Comparison of ENCODE assay signal across 11 cellular contexts in the genomic region with DNA sequence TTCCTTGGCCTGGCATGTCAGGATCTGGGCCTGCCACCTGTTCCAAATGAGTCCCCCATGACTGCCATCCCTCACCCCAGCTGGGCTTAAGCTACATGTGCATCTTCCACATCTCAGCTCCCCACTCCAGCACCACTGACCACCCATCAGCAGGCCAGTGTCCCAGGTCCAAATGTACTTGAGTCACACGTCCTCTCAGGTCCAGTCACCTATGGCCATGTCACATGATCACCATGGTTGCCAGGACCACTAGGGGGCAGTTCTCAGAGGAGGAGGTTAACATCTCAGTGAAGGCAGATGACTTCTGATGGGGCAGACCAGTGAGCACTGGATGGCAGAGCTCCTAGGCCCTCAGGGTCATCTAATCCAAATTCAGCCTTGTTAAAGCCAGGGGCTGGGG. TPM values are rescaled to one million over a fixed set of nuclear protein-coding genes. Genes with fewer than 3 reads are reported as not detected.
DNase-seq lines count a peak whose midpoint lies in the region; ATAC-seq, FAIRE-seq and TF ChIP-seq lines count a peak whose summit lies in the region.
"Had no signal": no experiment of that assay in that cellular context is flagged by ENCODE, and none has a peak within 500 bp of the region (broad histone marks: within the 10 kb centered on the region; RNA-seq: fewer than 3 reads in every experiment).

No MANE protein-coding gene starts in this region.

- H3K27ac ChIP-seq in cardiac muscle cell (no peak overlapping the region), OCI-LY7 (ENCODE audit: low read depth, low read length, poor library complexity, severe bottlenecking) (no peak overlapping the region), upper lobe of right lung (no peak overlapping the region)
- H3K27ac ChIP-seq: C4-2B had no signal

- peaks cover 8% of the 10 kb centered on the region for H3K27me3 ChIP-seq in cardiac muscle cell
- H3K27me3 ChIP-seq in upper lobe of right lung = no peaks in the 10 kb centered on the region

- no peak overlapping the region for H3K4me3 Mint-ChIP-seq in activated T-helper 17 cell treated with anti-CD3 and anti-CD28 coated beads, Interleukin-2, amount 50 U/mL, for 72 hours
- H3K4me3 Mint-ChIP-seq: effector memory CD8-positive, alpha-beta T cell had no signal

- H2AFZ ChIP-seq in OCI-LY7 (ENCODE audit: low read length) = no peak overlapping the region

- TF ChIP-seq CTCF in cardiac muscle cell (IDR thresholded peaks at IDR 0.05; ENCODE audit: low read depth, low read length) (peak; percentile 34), OCI-LY7 (conservative IDR thresholded peaks at IDR 0.05; ENCODE audit: low read length) (peak; percentile 63), upper lobe of right lung (IDR thresholded peaks at IDR 0.05) (peak; percentile 14)

- H4K20me1 ChIP-seq in OCI-LY7 (ENCODE audit: insufficient read depth, low read length) = no peaks in the 10 kb centered on the region

- H3K36me3 Mint-ChIP-seq in activated T-helper 17 cell treated with anti-CD3 and anti-CD28 coated beads, Interleukin-2, amount 50 U/mL, for 72 hours (ENCODE audit: low read depth) = no peaks in the 10 kb centered on the region

- H3K4me1 ChIP-seq in cardiac muscle cell (ENCODE audit: low read depth) = no peaks in the 10 kb centered on the region
- H3K4me1 ChIP-seq in OCI-LY7 (ENCODE audit: insufficient read depth, low read length, poor library complexity, severe bottlenecking) = no peaks in the 10 kb centered on the region
- H3K4me1 ChIP-seq in upper lobe of right lung = peaks cover 4% of the 10 kb centered on the region

- H3K9me2 ChIP-seq in OCI-LY7 (ENCODE audit: insufficient read depth, low read length) = no peaks in the 10 kb centered on the region

- H3K4me3 ChIP-seq in cardiac muscle cell = no peak overlapping the region
- no peak overlapping the region for H3K4me3 ChIP-seq in OCI-LY7 (ENCODE audit: low read depth, low read length, poor library complexity, severe bottlenecking)
- H3K4me3 ChIP-seq in upper lobe of right lung = no peak overlapping the region

- no peaks in the 10 kb centered on the region for H3K79me2 ChIP-seq in OCI-LY7 (ENCODE audit: insufficient read depth, low read depth, low read length)

- intact Hi-C loops in cardiac septum (cut with DNase I) (no loop called here), OCI-LY7 (cut with micrococcal nuclease; ENCODE audit: unreplicated experiment) (no loop called here), upper lobe of right lung (cut with DNase I) (no loop called here)

- CTCF ChIA-PET in OCI-LY7 (lab: Charles Lee; ENCODE audit: unreplicated experiment) = no interaction called here

- no TSS peak for BruUV-seq in OCI-LY7 (replicated peaks; lab: Mats Ljungman, UMichigan)

- H3K27ac Mint-ChIP-seq in activated T-helper 17 cell treated with anti-CD3 and anti-CD28 coated beads, Interleukin-2, amount 50 U/mL, for 72 hours = no peak overlapping the region
- H3K27ac Mint-ChIP-seq: effector memory CD8-positive, alpha-beta T cell had no signal

- no peak overlapping the region for H3K4me2 ChIP-seq in OCI-LY7 (ENCODE audit: low read length)

- ATAC-seq in upper lobe of right lung = no peak
- ATAC-seq in activated T-helper 17 cell treated with anti-CD3 and anti-CD28 coated beads, Interleukin-2, amount 50 U/mL, for 72 hours (replicated peaks) = no peak
- ATAC-seq: effector memory CD8-positive, alpha-beta T cell had no signal

- FAIRE-seq in HTR-8/SVneo (lab: Jason Lieb, UNC) = no peak
- FAIRE-seq: islet of Langerhans had no signal

- no peaks in the 10 kb centered on the region for H3K4me1 Mint-ChIP-seq in activated T-helper 17 cell treated with anti-CD3 and anti-CD28 coated beads, Interleukin-2, amount 50 U/mL, for 72 hours

- H3K9me3 ChIP-seq in cardiac muscle cell (ENCODE audit: low read depth) = no peaks in the 10 kb centered on the region
- peaks cover 9% of the 10 kb centered on the region; the same call in 1 of the 2 replicates for H3K9me3 ChIP-seq in OCI-LY7 (ENCODE audit: low read length)
- no peaks in the 10 kb centered on the region for H3K9me3 ChIP-seq in upper lobe of right lung

- DNase-seq in cardiac muscle cell (ENCODE audit: low read depth in 1 of 2, low spot score in 1 of 2) (peak in 1 of 2 donors; percentile 15), cardiac septum (ENCODE audit: low spot score) (no peak), OCI-LY7 (ENCODE audit: low spot score) (no peak), erythroblast (lab: John Stamatoyannopoulos, UW) (peak; percentile 33 to 52), upper lobe of right lung (no peak), HTR-8/SVneo (ENCODE audit: insufficient read length, low spot score) (no peak), NCI-H446 treated with DMSO at 0.1 percent for 48 hours (lab: John Stamatoyannopoulos, UW) (no peak)
- DNase-seq: effector memory CD8-positive, alpha-beta T cell had no signal

- H3K36me3 ChIP-seq in cardiac muscle cell (no peaks in the 10 kb centered on the region), OCI-LY7 (ENCODE audit: insufficient read depth, low read length) (no peaks in the 10 kb centered on the region), upper lobe of right lung (no peaks in the 10 kb centered on the region)

- no peak for TF ChIP-seq POLR2A in erythroblast (IDR thresholded peaks at IDR 0.05; ENCODE audit: low read length)

- POLR2A ChIA-PET in OCI-LY7 (lab: Charles Lee) = interaction anchor here (1.0 kb wide), 1 partner anchor 12 kb away, joined by 4 read pairs; no protein-coding TSS in a partner anchor

- H3K27me3 Mint-ChIP-seq in activated T-helper 17 cell treated with anti-CD3 and anti-CD28 coated beads, Interleukin-2, amount 50 U/mL, for 72 hours = peaks cover 9% of the 10 kb centered on the region

- no peaks in the 10 kb centered on the region for H3K9me3 Mint-ChIP-seq in activated T-helper 17 cell treated with anti-CD3 and anti-CD28 coated beads, Interleukin-2, amount 50 U/mL, for 72 hours
- H3K9me3 Mint-ChIP-seq: effector memory CD8-positive, alpha-beta T cell had no signal

RNA-seq across cellular contexts. Expression of a gene that starts 41.9 kb away (rescaled TPM):
- total RNA-seq in cardiac muscle cell (107 and 114 TPM in 2 replicates), cardiac septum (9.2 TPM), OCI-LY7 (2022) (not detected in 2 replicates), upper lobe of right lung (8.7 TPM)
- polyA plus RNA-seq in cardiac muscle cell = 78.3 and 87.9 TPM in 2 replicates
- not detected in 2 replicates for total RNA-seq in OCI-LY7 (2014; rRNA removed; shearing (Covaris generic))
- total RNA-seq in activated T-helper 17 cell treated with anti-CD3 and anti-CD28 coated beads, Interleukin-2, amount 50 U/mL, for 72 hours = not detected

Comparison
In these comparisons a context has a peak if more than half of its experiments do, and no peak if none do; other contexts are left out.
1. RNA of a gene that starts 41.9 kb away (total RNA-seq): 107 to 114 TPM in cardiac muscle cell; 9.2 TPM in cardiac septum (single experiment), 8.7 TPM in upper lobe of right lung (single experiment), not detected in activated T-helper 17 cell treated with anti-CD3 and anti-CD28 coated beads, Interleukin-2, amount 50 U/mL, for 72 hours and not detected in OCI-LY7; every median in the first group is over 10 times any median in the second.
2. DNase-seq: peak in erythroblast (2 of 2); none in cardiac septum (single experiment), OCI-LY7 (single experiment), upper lobe of right lung (single experiment), HTR-8/SVneo (single experiment) and NCI-H446 treated with DMSO at 0.1 percent for 48 hours (single experiment).
3. Peak in every context shown above with its lines, with median percentiles within 50 percentile points of each other: CTCF ChIP-seq.